1 cellular context compared by ENCODE assay signal in the genomic region with DNA sequence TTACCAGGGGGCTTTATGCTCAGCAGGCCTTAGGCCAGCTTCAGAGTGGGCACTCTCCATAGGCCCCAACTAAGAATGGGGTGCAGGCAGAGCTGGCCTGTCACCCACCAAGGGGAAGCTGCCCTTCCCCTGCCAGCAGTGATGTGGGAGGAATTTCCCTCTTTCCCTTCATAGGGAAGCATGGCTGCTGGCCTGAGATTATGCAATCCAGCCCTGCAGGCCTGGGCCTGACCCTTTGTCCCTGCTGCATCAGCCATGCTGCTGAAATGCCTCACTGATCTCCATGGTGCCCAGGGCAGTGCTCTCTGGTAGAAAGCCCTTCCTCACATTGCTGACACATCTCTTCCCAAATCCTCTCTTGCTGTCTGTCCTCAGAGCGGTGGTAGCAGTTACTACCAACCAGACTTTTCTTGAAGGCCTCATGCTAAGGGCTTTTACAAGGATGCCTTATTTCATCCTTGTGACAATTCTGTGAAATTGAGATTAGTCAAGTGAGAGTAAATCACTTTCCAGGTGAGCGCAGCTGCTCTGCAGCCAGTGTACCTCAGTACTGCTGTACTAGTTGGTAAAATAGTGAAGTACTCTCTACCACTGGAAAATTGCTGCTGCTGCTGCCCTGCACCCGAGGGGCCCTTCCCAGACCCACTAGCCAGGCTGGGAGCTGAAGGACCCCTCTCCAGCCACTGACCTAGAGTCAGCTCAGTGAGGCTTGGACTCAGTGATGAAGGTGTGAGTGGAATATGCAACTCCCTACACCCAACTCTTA.
TF ChIP-seq lines count a peak whose summit lies in the region.

No MANE protein-coding gene starts in this region.

TF ChIP-seq in HepG2, 621 proteins besides CTCF, POLR2A, EP300 and RAD21 (continued from another document and continues in another):
- TF ChIP-seq, protein P1, sequence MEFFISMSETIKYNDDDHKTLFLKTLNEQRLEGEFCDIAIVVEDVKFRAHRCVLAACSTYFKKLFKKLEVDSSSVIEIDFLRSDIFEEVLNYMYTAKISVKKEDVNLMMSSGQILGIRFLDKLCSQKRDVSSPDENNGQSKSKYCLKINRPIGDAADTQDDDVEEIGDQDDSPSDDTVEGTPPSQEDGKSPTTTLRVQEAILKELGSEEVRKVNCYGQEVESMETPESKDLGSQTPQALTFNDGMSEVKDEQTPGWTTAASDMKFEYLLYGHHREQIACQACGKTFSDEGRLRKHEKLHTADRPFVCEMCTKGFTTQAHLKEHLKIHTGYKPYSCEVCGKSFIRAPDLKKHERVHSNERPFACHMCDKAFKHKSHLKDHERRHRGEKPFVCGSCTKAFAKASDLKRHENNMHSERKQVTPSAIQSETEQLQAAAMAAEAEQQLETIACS (CRISPR knock-in tag; IDR thresholded peaks at IDR 0.05): no peak
- TF ChIP-seq TARDBP (CRISPR knock-in tag; IDR thresholded peaks at IDR 0.05): no peak
- TF ChIP-seq, protein P2, sequence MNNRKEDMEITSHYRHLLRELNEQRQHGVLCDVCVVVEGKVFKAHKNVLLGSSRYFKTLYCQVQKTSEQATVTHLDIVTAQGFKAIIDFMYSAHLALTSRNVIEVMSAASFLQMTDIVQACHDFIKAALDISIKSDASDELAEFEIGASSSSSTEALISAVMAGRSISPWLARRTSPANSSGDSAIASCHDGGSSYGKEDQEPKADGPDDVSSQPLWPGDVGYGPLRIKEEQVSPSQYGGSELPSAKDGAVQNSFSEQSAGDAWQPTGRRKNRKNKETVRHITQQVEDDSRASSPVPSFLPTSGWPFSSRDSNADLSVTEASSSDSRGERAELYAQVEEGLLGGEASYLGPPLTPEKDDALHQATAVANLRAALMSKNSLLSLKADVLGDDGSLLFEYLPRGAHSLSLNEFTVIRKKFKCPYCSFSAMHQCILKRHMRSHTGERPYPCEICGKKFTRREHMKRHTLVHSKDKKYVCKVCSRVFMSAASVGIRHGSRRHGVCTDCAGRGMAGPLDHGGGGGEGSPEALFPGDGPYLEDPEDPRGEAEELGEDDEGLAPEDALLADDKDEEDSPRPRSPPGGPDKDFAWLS (CRISPR knock-in tag; IDR thresholded peaks at IDR 0.05; ENCODE audit: borderline replicate concordance): no peak
- TF ChIP-seq RXRA (CRISPR knock-in tag; IDR thresholded peaks at IDR 0.05): peak; percentile 39; the same call in 1 of the 2 replicates
- no peak for TF ChIP-seq SOX13 (IDR thresholded peaks at IDR 0.05)
- TF ChIP-seq SOX13 (CRISPR knock-in tag; conservative IDR thresholded peaks at IDR 0.05 in 1 of 2, IDR thresholded peaks at IDR 0.05 in 1 of 2): peak in 1 of 2 experiments; percentile 42; a peak in 1 of 4 replicates
- no peak for TF ChIP-seq RNF2 (conservative IDR thresholded peaks at IDR 0.05; ENCODE audit: low read depth)
- no peak for TF ChIP-seq KDM4B (CRISPR knock-in tag; IDR thresholded peaks at IDR 0.05)
- TF ChIP-seq, protein P3, sequence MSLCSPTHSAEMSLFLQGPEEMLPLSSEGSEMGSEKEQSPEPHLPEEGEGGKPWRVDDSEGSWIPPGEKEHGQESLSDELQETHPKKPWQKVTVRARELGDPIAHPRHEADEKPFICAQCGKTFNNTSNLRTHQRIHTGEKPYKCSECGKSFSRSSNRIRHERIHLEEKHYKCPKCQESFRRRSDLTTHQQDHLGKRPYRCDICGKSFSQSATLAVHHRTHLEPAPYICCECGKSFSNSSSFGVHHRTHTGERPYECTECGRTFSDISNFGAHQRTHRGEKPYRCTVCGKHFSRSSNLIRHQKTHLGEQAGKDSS (CRISPR knock-in tag; IDR thresholded peaks at IDR 0.05; ENCODE audit: borderline replicate concordance, low read depth): 0 out of 2 replicates have a peak, but pooled peaks have one; percentile 59
- TF ChIP-seq, protein P4, sequence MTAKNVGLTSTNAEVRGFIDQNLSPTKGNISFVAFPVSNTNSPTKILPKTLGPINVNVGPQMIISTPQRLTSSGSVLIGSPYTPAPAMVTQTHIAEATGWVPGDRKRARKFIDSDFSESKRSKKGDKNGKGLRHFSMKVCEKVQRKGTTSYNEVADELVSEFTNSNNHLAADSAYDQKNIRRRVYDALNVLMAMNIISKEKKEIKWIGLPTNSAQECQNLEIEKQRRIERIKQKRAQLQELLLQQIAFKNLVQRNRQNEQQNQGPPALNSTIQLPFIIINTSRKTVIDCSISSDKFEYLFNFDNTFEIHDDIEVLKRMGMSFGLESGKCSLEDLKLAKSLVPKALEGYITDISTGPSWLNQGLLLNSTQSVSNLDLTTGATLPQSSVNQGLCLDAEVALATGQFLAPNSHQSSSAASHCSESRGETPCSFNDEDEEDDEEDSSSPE (CRISPR knock-in tag; IDR thresholded peaks at IDR 0.05): 0 out of 2 replicates have a peak, but pooled peaks have one; percentile 27
- TF ChIP-seq, protein P5, sequence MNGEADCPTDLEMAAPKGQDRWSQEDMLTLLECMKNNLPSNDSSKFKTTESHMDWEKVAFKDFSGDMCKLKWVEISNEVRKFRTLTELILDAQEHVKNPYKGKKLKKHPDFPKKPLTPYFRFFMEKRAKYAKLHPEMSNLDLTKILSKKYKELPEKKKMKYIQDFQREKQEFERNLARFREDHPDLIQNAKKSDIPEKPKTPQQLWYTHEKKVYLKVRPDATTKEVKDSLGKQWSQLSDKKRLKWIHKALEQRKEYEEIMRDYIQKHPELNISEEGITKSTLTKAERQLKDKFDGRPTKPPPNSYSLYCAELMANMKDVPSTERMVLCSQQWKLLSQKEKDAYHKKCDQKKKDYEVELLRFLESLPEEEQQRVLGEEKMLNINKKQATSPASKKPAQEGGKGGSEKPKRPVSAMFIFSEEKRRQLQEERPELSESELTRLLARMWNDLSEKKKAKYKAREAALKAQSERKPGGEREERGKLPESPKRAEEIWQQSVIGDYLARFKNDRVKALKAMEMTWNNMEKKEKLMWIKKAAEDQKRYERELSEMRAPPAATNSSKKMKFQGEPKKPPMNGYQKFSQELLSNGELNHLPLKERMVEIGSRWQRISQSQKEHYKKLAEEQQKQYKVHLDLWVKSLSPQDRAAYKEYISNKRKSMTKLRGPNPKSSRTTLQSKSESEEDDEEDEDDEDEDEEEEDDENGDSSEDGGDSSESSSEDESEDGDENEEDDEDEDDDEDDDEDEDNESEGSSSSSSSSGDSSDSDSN (CRISPR knock-in tag; IDR thresholded peaks at IDR 0.05): peak; percentile 53; the same call in 1 of the 2 replicates
- no peak for TF ChIP-seq CENPX (CRISPR knock-in tag; IDR thresholded peaks at IDR 0.05)
- 0 out of 2 replicates have a peak, but pooled peaks have one; percentile 22 for TF ChIP-seq RFXAP (CRISPR knock-in tag; IDR thresholded peaks at IDR 0.05; ENCODE audit: borderline replicate concordance)
- no peak for TF ChIP-seq ZNF121 (CRISPR knock-in tag; IDR thresholded peaks at IDR 0.05)
- peak; percentile 92; the same call in 1 of the 2 replicates for TF ChIP-seq ZNF292 (CRISPR knock-in tag; IDR thresholded peaks at IDR 0.05; ENCODE audit: borderline replicate concordance, low read depth)
- no peak for TF ChIP-seq GPN1 (CRISPR knock-in tag; IDR thresholded peaks at IDR 0.05; ENCODE audit: borderline replicate concordance)
- TF ChIP-seq, protein P6, sequence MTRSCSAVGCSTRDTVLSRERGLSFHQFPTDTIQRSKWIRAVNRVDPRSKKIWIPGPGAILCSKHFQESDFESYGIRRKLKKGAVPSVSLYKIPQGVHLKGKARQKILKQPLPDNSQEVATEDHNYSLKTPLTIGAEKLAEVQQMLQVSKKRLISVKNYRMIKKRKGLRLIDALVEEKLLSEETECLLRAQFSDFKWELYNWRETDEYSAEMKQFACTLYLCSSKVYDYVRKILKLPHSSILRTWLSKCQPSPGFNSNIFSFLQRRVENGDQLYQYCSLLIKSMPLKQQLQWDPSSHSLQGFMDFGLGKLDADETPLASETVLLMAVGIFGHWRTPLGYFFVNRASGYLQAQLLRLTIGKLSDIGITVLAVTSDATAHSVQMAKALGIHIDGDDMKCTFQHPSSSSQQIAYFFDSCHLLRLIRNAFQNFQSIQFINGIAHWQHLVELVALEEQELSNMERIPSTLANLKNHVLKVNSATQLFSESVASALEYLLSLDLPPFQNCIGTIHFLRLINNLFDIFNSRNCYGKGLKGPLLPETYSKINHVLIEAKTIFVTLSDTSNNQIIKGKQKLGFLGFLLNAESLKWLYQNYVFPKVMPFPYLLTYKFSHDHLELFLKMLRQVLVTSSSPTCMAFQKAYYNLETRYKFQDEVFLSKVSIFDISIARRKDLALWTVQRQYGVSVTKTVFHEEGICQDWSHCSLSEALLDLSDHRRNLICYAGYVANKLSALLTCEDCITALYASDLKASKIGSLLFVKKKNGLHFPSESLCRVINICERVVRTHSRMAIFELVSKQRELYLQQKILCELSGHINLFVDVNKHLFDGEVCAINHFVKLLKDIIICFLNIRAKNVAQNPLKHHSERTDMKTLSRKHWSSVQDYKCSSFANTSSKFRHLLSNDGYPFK (CRISPR knock-in tag; IDR thresholded peaks at IDR 0.05; ENCODE audit: borderline replicate concordance): peak; percentile 92
- TF ChIP-seq, protein P7, sequence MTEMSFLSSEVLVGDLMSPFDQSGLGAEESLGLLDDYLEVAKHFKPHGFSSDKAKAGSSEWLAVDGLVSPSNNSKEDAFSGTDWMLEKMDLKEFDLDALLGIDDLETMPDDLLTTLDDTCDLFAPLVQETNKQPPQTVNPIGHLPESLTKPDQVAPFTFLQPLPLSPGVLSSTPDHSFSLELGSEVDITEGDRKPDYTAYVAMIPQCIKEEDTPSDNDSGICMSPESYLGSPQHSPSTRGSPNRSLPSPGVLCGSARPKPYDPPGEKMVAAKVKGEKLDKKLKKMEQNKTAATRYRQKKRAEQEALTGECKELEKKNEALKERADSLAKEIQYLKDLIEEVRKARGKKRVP (CRISPR knock-in tag; IDR thresholded peaks at IDR 0.05): 0 out of 4 replicates have a peak, but pooled peaks of 1 of the 2 experiments have one; percentile 17
- TF ChIP-seq, protein P8, sequence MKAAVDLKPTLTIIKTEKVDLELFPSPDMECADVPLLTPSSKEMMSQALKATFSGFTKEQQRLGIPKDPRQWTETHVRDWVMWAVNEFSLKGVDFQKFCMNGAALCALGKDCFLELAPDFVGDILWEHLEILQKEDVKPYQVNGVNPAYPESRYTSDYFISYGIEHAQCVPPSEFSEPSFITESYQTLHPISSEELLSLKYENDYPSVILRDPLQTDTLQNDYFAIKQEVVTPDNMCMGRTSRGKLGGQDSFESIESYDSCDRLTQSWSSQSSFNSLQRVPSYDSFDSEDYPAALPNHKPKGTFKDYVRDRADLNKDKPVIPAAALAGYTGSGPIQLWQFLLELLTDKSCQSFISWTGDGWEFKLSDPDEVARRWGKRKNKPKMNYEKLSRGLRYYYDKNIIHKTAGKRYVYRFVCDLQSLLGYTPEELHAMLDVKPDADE (CRISPR knock-in tag; IDR thresholded peaks at IDR 0.05): no peak
- TF ChIP-seq NFKB2 (CRISPR knock-in tag; IDR thresholded peaks at IDR 0.05; ENCODE audit: borderline replicate concordance): peak; percentile 58; the same call in 1 of the 2 replicates
- no peak for TF ChIP-seq YEATS2 (CRISPR knock-in tag; IDR thresholded peaks at IDR 0.05; ENCODE audit: borderline replicate concordance)
- TF ChIP-seq ZNF550 (CRISPR knock-in tag; IDR thresholded peaks at IDR 0.05; ENCODE audit: borderline replicate concordance): no peak
- TF ChIP-seq, protein P9, sequence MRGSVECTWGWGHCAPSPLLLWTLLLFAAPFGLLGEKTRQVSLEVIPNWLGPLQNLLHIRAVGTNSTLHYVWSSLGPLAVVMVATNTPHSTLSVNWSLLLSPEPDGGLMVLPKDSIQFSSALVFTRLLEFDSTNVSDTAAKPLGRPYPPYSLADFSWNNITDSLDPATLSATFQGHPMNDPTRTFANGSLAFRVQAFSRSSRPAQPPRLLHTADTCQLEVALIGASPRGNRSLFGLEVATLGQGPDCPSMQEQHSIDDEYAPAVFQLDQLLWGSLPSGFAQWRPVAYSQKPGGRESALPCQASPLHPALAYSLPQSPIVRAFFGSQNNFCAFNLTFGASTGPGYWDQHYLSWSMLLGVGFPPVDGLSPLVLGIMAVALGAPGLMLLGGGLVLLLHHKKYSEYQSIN (CRISPR knock-in tag; IDR thresholded peaks at IDR 0.05; ENCODE audit: borderline replicate concordance): no peak
- no peak for TF ChIP-seq ZNF768 (CRISPR knock-in tag; IDR thresholded peaks at IDR 0.05)
- TF ChIP-seq GABPB1 (CRISPR knock-in tag; IDR thresholded peaks at IDR 0.05): 0 out of 2 replicates have a peak, but pooled peaks have one; percentile 18
- TF ChIP-seq, protein P10, sequence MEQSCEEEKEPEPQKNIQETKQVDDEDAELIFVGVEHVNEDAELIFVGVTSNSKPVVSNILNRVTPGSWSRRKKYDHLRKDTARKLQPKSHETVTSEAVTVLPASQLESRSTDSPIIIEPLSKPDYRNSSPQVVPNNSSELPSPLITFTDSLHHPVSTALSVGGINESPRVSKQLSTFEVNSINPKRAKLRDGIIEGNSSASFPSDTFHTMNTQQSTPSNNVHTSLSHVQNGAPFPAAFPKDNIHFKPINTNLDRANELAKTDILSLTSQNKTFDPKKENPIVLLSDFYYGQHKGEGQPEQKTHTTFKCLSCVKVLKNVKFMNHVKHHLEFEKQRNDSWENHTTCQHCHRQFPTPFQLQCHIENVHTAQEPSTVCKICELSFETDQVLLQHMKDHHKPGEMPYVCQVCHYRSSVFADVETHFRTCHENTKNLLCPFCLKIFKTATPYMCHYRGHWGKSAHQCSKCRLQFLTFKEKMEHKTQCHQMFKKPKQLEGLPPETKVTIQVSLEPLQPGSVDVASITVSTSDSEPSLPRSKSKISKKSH (CRISPR knock-in tag; IDR thresholded peaks at IDR 0.05; ENCODE audit: borderline replicate concordance): 0 out of 2 replicates have a peak, but pooled peaks have one; percentile 17
- TF ChIP-seq GATA4 (IDR thresholded peaks at IDR 0.05; ENCODE audit: borderline replicate concordance, low read depth): no peak
- TF ChIP-seq ZNF724P (CRISPR knock-in tag; IDR thresholded peaks at IDR 0.05; ENCODE audit: borderline replicate concordance): no peak
- no peak for TF ChIP-seq GABPA (IDR thresholded peaks at IDR 0.05; ENCODE audit: low read depth, low read length)
- no peak for TF ChIP-seq GABPA (CRISPR knock-in tag; IDR thresholded peaks at IDR 0.05; ENCODE audit: low read depth)
- TF ChIP-seq, protein P11, sequence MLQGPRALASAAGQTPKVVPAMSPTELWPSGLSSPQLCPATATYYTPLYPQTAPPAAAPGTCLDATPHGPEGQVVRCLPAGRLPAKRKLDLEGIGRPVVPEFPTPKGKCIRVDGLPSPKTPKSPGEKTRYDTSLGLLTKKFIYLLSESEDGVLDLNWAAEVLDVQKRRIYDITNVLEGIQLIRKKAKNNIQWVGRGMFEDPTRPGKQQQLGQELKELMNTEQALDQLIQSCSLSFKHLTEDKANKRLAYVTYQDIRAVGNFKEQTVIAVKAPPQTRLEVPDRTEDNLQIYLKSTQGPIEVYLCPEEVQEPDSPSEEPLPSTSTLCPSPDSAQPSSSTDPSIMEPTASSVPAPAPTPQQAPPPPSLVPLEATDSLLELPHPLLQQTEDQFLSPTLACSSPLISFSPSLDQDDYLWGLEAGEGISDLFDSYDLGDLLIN (CRISPR knock-in tag; IDR thresholded peaks at IDR 0.05; ENCODE audit: borderline replicate concordance): no peak
- no peak for TF ChIP-seq JDP2 (CRISPR knock-in tag; IDR thresholded peaks at IDR 0.05; ENCODE audit: borderline replicate concordance)
- no peak for TF ChIP-seq ZNF17 (CRISPR knock-in tag; IDR thresholded peaks at IDR 0.05)
